ENCODE assay signal across 10 cellular contexts in genomic region chr7:130899638-130900401, GRCh38.
DNase-seq lines count a peak whose midpoint lies in the region; ATAC-seq, FAIRE-seq and TF ChIP-seq lines count a peak whose summit lies in the region.
"Had no signal": no experiment of that assay in that cellular context is flagged by ENCODE, and none has a peak within 500 bp of the region (broad histone marks: within the 10 kb centered on the region; RNA-seq: fewer than 3 reads in every experiment).

No MANE protein-coding gene starts in this region.

- CTCF ChIA-PET in AG04450 (lab: Charles Lee) (interaction anchor here (0.6 to 5.1 kb wide), 3 partner anchors 82 to 611 kb away, joined by 3 to 91 read pairs (median 3); no protein-coding TSS in a partner anchor), HEK293 (lab: Yijun Ruan, JAX) (interaction anchor here (0.8 to 5.8 kb wide), 4 partner anchors 12 to 139 kb away, joined by 3 to 91 read pairs (median 7); no protein-coding TSS in a partner anchor)

- TF ChIP-seq CTCF in AG04450 (IDR thresholded peaks at IDR 0.05; ENCODE audit: low read depth, low read length) = no peak
- TF ChIP-seq CTCF in HEK293 (tag by site-specific recombination; IDR thresholded peaks at IDR 0.05) = no peak
- TF ChIP-seq CTCF in ascending aorta (IDR thresholded peaks at IDR 0.05) = no peak
- no peak for TF ChIP-seq CTCF in mucosa of descending colon (IDR thresholded peaks at IDR 0.05)

- POLR2A ChIA-PET in AG04450 (lab: Yijun Ruan, JAX) = interaction anchor here (0.6 to 2.0 kb wide), 6 partner anchors 9 to 88 kb away, joined by 3 to 7 read pairs (median 4); no protein-coding TSS in a partner anchor
- POLR2A ChIA-PET in HEK293 (lab: Yijun Ruan, JAX) = no interaction called here

- H3K27me3 ChIP-seq in AG04450 (ENCODE audit: control insufficient read depth, insufficient read depth, low read length) (no peaks in the 10 kb centered on the region), ascending aorta (no peaks in the 10 kb centered on the region)

- intact Hi-C loops in ascending aorta (cut with DNase I) = loop anchor here (5.0 to 10.0 kb wide), 6 partner anchors 42 to 1035 kb away; partner anchors contain the start of genes MKLN1 and UBE2H
- intact Hi-C loops in mucosa of descending colon (cut with DNase I, micrococcal nuclease) = loop anchor here (10.0 kb wide), 1 partner anchor 145 kb away; no protein-coding TSS in a partner anchor

- peak overlapping the region; percentile 94 for H3K27ac ChIP-seq in AG04450 (ENCODE audit: low read depth, low read length)
- no peak overlapping the region for H3K27ac ChIP-seq in HEK293 (ENCODE audit: extremely low read depth, low read depth, low read length)
- peak overlapping the region; percentile 83 to 90 for H3K27ac ChIP-seq in ascending aorta

- DNase-seq in AG04450 (ENCODE audit: low read depth, low spot score) (no peak), ascending aorta (ENCODE audit: low spot score in 2 of 2) (peak in 1 of 2 donors; percentile 43), mucosa of descending colon (peak in 2 of 3 donors; percentile 67 to 88), urothelium cell line (ENCODE audit: low spot score) (no peak), COR-L47 (lab: John Stamatoyannopoulos, UW) (no peak), DMS 273 (lab: John Stamatoyannopoulos, UW; ENCODE audit: unreplicated experiment) (no peak)
- DNase-seq: NCI-H1048 had no signal

- H3K4me1 ChIP-seq in HEK293 (ENCODE audit: control insufficient read depth, insufficient read depth, low read length) (peaks cover 17% of the 10 kb centered on the region), ascending aorta (peaks cover 6 to 54% of the 10 kb centered on the region in 2 donors), mucosa of descending colon (ENCODE audit: low read depth) (peaks cover 87% of the 10 kb centered on the region)

- H3K4me3 ChIP-seq in AG04450 (ENCODE audit: low read depth, low read length) (no peak overlapping the region), HEK293 (ENCODE audit: low read depth, low read length) (no peak overlapping the region), ascending aorta (no peak overlapping the region), mucosa of descending colon (no peak overlapping the region)

- ATAC-seq in mucosa of descending colon (peak; percentile 70), HG03095 (IDR thresholded peaks at IDR 0.05; ENCODE audit: unreplicated experiment) (no peak)

- no peaks in the 10 kb centered on the region for H3K36me3 ChIP-seq in HEK293 (ENCODE audit: control insufficient read depth in 2 of 2, insufficient read depth in 1 of 2, low read length in 2 of 2)
- peaks cover 15 to 34% of the 10 kb centered on the region in 2 donors for H3K36me3 ChIP-seq in ascending aorta
- peaks cover 4% of the 10 kb centered on the region for H3K36me3 ChIP-seq in mucosa of descending colon (ENCODE audit: low read depth)

- FAIRE-seq in urothelium cell line (lab: Jason Lieb, UNC) = no peak
- FAIRE-seq: H1 had no signal

- no peaks in the 10 kb centered on the region for H3K9me3 ChIP-seq in AG04450 (ENCODE audit: control insufficient read depth, insufficient read depth, low read length)
- H3K9me3 ChIP-seq in HEK293 (ENCODE audit: control insufficient read depth, insufficient read depth, low read depth, low read length) = no peaks in the 10 kb centered on the region
- H3K9me3 ChIP-seq in ascending aorta = no peaks in the 10 kb centered on the region
- no peaks in the 10 kb centered on the region for H3K9me3 ChIP-seq in mucosa of descending colon

TF ChIP-seq in HEK293, 187 proteins besides CTCF, POLR2A, EP300 and RAD21:
- no peak for TF ChIP-seq ZNF777 (tag by site-specific recombination; IDR thresholded peaks at IDR 0.05; ENCODE audit: borderline replicate concordance)
- TF ChIP-seq PRDM4 (tag by site-specific recombination; IDR thresholded peaks at IDR 0.05) = peak; percentile 62

Comparison
In these comparisons a context has a peak if more than half of its experiments do, and no peak if none do; other contexts are left out.
1. DNase-seq: peak in mucosa of descending colon (2 of 3); none in AG04450 (single experiment), urothelium cell line (single experiment), COR-L47 (single experiment) and DMS 273 (single experiment).